ENCODE assay signal across 2 cellular contexts in the genomic region with DNA sequence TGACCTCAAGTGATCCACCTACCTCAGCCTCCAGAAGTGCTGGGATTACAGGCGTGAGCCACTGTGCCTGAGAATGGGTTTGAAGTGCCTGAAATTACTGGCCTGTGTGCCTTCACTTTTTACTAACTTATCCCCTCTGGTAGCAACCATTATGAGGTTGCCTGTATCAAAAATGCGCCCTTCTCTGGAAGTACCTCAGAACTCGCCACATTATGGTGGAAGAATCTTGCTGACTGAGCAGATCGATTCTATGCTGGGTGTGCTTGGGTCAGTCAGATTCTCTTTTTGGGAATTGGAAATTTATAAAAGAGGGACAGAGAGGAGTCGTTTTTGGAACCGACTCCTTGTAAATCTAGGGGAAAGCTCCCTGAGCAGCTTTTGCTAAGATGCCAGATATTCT.
TF ChIP-seq lines count a peak whose summit lies in the region.

No MANE protein-coding gene starts in this region.

TF ChIP-seq in HepG2, 621 proteins besides CTCF, POLR2A, EP300 and RAD21:
- no peak for TF ChIP-seq ZNF652 (CRISPR knock-in tag; IDR thresholded peaks at IDR 0.05; ENCODE audit: borderline replicate concordance, low read depth)
- peak; percentile 61 to 75 for TF ChIP-seq MAFK (conservative IDR thresholded peaks at IDR 0.05 in 1 of 2, IDR thresholded peaks at IDR 0.05 in 1 of 2; ENCODE audit: low read length in 2 of 2)
- TF ChIP-seq, protein P1, sequence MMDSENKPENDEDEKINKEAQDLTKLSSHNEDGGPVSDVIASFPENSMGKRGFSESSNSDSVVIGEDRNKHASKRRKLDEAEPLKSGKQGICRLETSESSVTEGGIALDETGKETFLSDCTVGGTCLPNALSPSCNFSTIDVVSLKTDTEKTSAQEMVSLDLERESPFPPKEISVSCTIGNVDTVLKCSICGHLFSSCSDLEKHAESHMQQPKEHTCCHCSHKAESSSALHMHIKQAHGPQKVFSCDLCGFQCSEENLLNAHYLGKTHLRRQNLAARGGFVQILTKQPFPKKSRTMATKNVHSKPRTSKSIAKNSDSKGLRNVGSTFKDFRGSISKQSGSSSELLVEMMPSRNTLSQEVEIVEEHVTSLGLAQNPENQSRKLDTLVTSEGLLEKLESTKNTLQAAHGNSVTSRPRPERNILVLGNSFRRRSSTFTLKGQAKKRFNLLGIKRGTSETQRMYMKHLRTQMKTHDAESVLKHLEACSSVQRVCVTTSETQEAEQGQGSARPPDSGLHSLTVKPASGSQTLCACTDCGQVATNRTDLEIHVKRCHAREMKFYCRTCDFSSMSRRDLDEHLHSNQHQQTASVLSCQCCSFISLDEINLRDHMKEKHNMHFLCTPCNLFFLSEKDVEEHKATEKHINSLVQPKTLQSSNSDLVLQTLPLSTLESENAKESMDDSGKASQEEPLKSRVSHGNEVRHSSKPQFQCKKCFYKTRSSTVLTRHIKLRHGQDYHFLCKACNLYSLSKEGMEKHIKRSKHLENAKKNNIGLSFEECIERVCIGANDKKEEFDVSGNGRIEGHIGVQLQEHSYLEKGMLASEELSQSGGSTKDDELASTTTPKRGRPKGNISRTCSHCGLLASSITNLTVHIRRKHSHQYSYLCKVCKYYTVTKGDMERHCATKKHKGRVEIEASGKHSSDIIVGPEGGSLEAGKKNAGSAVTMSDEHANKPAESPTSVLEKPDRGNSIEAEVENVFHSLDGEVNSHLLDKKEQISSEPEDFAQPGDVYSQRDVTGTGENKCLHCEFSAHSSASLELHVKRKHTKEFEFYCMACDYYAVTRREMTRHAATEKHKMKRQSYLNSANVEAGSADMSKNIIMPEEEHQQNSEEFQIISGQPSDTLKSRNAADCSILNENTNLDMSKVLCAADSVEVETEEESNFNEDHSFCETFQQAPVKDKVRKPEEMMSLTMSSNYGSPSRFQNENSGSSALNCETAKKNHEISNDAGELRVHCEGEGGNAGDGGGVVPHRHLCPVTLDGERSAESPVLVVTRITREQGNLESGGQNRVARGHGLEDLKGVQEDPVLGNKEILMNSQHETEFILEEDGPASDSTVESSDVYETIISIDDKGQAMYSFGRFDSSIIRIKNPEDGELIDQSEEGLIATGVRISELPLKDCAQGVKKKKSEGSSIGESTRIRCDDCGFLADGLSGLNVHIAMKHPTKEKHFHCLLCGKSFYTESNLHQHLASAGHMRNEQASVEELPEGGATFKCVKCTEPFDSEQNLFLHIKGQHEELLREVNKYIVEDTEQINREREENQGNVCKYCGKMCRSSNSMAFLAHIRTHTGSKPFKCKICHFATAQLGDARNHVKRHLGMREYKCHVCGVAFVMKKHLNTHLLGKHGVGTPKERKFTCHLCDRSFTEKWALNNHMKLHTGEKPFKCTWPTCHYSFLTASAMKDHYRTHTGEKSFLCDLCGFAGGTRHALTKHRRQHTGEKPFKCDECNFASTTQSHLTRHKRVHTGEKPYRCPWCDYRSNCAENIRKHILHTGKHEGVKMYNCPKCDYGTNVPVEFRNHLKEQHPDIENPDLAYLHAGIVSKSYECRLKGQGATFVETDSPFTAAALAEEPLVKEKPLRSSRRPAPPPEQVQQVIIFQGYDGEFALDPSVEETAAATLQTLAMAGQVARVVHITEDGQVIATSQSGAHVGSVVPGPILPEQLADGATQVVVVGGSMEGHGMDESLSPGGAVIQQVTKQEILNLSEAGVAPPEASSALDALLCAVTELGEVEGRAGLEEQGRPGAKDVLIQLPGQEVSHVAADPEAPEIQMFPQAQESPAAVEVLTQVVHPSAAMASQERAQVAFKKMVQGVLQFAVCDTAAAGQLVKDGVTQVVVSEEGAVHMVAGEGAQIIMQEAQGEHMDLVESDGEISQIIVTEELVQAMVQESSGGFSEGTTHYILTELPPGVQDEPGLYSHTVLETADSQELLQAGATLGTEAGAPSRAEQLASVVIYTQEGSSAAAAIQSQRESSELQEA (CRISPR knock-in tag; IDR thresholded peaks at IDR 0.05; ENCODE audit: not compliant biosample characterization) = no peak
- TF ChIP-seq MAFF (IDR thresholded peaks at IDR 0.05; ENCODE audit: low read depth, low read length) = peak; percentile 46
- TF ChIP-seq, protein P2, sequence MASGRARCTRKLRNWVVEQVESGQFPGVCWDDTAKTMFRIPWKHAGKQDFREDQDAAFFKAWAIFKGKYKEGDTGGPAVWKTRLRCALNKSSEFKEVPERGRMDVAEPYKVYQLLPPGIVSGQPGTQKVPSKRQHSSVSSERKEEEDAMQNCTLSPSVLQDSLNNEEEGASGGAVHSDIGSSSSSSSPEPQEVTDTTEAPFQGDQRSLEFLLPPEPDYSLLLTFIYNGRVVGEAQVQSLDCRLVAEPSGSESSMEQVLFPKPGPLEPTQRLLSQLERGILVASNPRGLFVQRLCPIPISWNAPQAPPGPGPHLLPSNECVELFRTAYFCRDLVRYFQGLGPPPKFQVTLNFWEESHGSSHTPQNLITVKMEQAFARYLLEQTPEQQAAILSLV (CRISPR knock-in tag; IDR thresholded peaks at IDR 0.05; ENCODE audit: borderline replicate concordance) = no peak

TF ChIP-seq in K562, 482 proteins besides CTCF, POLR2A, EP300 and RAD21:
- TF ChIP-seq ZNF316 (IDR thresholded peaks at IDR 0.05) (peak; percentile 18; the same call in 1 of the 2 replicates), ZBED1 (IDR thresholded peaks at IDR 0.05) (no peak)
